Comparison of ENCODE assay signal across 10 cellular contexts in the genomic region with DNA sequence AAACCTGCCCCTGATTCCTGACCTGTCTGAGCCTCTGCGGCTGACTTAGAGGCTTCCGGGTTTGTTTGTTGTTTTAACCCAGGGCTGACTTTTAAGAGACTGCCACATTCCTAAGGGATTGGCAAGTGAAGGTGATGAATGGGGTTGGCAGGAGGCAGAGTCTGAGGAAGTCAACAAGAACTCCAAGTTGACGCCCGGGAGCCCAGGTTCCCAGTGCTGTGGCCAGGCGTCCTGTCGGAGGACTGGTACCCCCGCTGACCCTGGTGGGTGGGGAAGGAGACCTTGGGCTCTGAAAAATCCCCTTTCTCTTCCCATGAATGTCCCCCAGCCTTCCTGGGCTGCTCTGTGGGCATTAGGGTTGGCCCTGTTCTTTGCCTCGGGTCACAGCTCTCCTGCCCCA. TPM values are rescaled to one million over a fixed set of nuclear protein-coding genes. Genes with fewer than 3 reads are reported as not detected.
DNase-seq lines count a peak whose midpoint lies in the region; ATAC-seq and TF ChIP-seq lines count a peak whose summit lies in the region.
"Had no signal": no experiment of that assay in that cellular context is flagged by ENCODE, and none has a peak within 500 bp of the region (broad histone marks: within the 10 kb centered on the region; RNA-seq: fewer than 3 reads in every experiment).

No MANE protein-coding gene starts in this region.

- peaks cover 3% of the 10 kb centered on the region for H3K4me1 ChIP-seq in psoas muscle

- peaks cover 4% of the 10 kb centered on the region for H3K9me3 Mint-ChIP-seq in glutamatergic neuron (ENCODE audit: unreplicated experiment)

- peak; percentile 90 for DNase-seq in ELR (ENCODE audit: low read depth)
- DNase-seq in RWPE1 (ENCODE audit: low spot score): peak; percentile 89
- peak; percentile 74 for DNase-seq in fibroblast of mammary gland (ENCODE audit: low read depth)
- DNase-seq in psoas muscle: peak in 1 of 2 donors; percentile 48
- DNase-seq in NCI-H128 (lab: John Stamatoyannopoulos, UW; ENCODE audit: unreplicated experiment): no peak
- DNase-seq in activated T-cell treated with anti-CD3 and anti-CD28 coated beads, Interleukin-2, amount 50 U/mL, for 48 hours: no peak
- no peak for DNase-seq in glutamatergic neuron
- DNase-seq: activated naive CD8-positive, alpha-beta T cell treated with anti-CD3 and anti-CD28 coated beads, Interleukin-2, amount 10 ng/mL, durations not matched to agents 7 days and 5 days had no signal

- intact Hi-C loops in psoas muscle (cut with DNase I): no loop called here

- no peak overlapping the region for H3K27ac Mint-ChIP-seq in glutamatergic neuron (ENCODE audit: unreplicated experiment)
- H3K27ac Mint-ChIP-seq: activated naive CD8-positive, alpha-beta T cell treated with anti-CD3 and anti-CD28 coated beads, Interleukin-2, amount 10 ng/mL, durations not matched to agents 7 days and 5 days; T-helper 1 cell treated with Interleukin-12 subunit alpha and Interleukin-12 subunit beta and Interleukin-4 antibody, amounts not matched to agents 30 μg/mL and 1 μg/mL, for 36 hours had no signal

- H3K27ac ChIP-seq in RWPE1: peak overlapping the region; percentile 55
- H3K27ac ChIP-seq in psoas muscle: no peak overlapping the region

- H3K36me3 ChIP-seq in psoas muscle (ENCODE audit: insufficient read depth in 1 of 2, low read depth in 1 of 2): no peaks in the 10 kb centered on the region

- TF ChIP-seq CTCF in RWPE1 (conservative IDR thresholded peaks at IDR 0.05; ENCODE audit: low read depth) (no peak), fibroblast of mammary gland (conservative IDR thresholded peaks at IDR 0.05; ENCODE audit: control insufficient read depth, insufficient read depth, low read depth, low read length) (no peak), psoas muscle (IDR thresholded peaks at IDR 0.05) (no peak), glutamatergic neuron (IDR thresholded peaks at IDR 0.05; ENCODE audit: partially characterized antibody, unreplicated experiment) (no peak)

- no peaks in the 10 kb centered on the region for H3K27me3 ChIP-seq in psoas muscle (ENCODE audit: insufficient read depth in 3 of 3, low read length in 2 of 3)

- no peaks in the 10 kb centered on the region for H3K9me3 ChIP-seq in psoas muscle

- H3K36me3 Mint-ChIP-seq in glutamatergic neuron (ENCODE audit: unreplicated experiment): peaks cover 10% of the 10 kb centered on the region

- CTCF ChIA-PET in RWPE1 (lab: Yijun Ruan, JAX): interaction anchor here (0.7 to 11.7 kb wide), 2 partner anchors 143 to 197 kb away, joined by 3 to 239 read pairs; a partner anchor contains a TSS

- 54 to 66% (median 54%) methylated on average over 8 of the region's 8 CpGs for WGBS in psoas muscle, 3 donors

- H3K4me3 Mint-ChIP-seq in glutamatergic neuron (ENCODE audit: unreplicated experiment): no peak overlapping the region
- H3K4me3 Mint-ChIP-seq: activated naive CD8-positive, alpha-beta T cell treated with anti-CD3 and anti-CD28 coated beads, Interleukin-2, amount 10 ng/mL, durations not matched to agents 7 days and 5 days; T-helper 1 cell treated with Interleukin-12 subunit alpha and Interleukin-12 subunit beta and Interleukin-4 antibody, amounts not matched to agents 30 μg/mL and 1 μg/mL, for 36 hours had no signal

- POLR2A ChIA-PET in RWPE1 (lab: Yijun Ruan, JAX; ENCODE audit: low non-redundant PET): no interaction called here

- H3K27me3 Mint-ChIP-seq in glutamatergic neuron (ENCODE audit: unreplicated experiment): peaks cover 4% of the 10 kb centered on the region
- H3K27me3 Mint-ChIP-seq: activated naive CD8-positive, alpha-beta T cell treated with anti-CD3 and anti-CD28 coated beads, Interleukin-2, amount 10 ng/mL, durations not matched to agents 7 days and 5 days had no signal

- no peaks in the 10 kb centered on the region for H3K4me1 Mint-ChIP-seq in glutamatergic neuron (ENCODE audit: low read depth, unreplicated experiment)

- ATAC-seq in psoas muscle (peak in 3 of 4 donors; percentile 49 to 72 (median 67)), HG02763 (IDR thresholded peaks at IDR 0.05; ENCODE audit: unreplicated experiment) (no peak)

- no peak overlapping the region for H3K4me3 ChIP-seq in fibroblast of mammary gland (ENCODE audit: control insufficient read depth, low read depth, low read length)
- no peak overlapping the region for H3K4me3 ChIP-seq in psoas muscle

RNA-seq across cellular contexts. Expression of a gene that starts 19.7 kb away (rescaled TPM):
- total RNA-seq in psoas muscle (under 1 TPM in 1 of 4 donors, not detected in 3; 0.64 TPM), glutamatergic neuron (ENCODE audit: unreplicated experiment) (not detected)
- under 1 TPM in 2 of 3 donors, not detected in 1; 0.03 to 0.57 TPM for polyA plus RNA-seq in psoas muscle
- total RNA-seq: activated naive CD8-positive, alpha-beta T cell treated with anti-CD3 and anti-CD28 coated beads, Interleukin-2, amount 10 ng/mL, durations not matched to agents 7 days and 5 days had no signal

RNA-seq across cellular contexts. Expression of a gene that starts 42.6 kb away (rescaled TPM):
- total RNA-seq in psoas muscle (10 to 100 TPM; 10.1 to 49.4 (median 25.4) TPM), glutamatergic neuron (ENCODE audit: unreplicated experiment) (8.3 TPM)
- polyA plus RNA-seq in psoas muscle: 10 to 100 TPM; 39.8 to 79.8 (median 42.3) TPM

Comparison
In these comparisons a context has a peak if more than half of its experiments do, and no peak if none do; other contexts are left out.
1. DNase-seq: peak in ELR (single experiment), RWPE1 (single experiment) and fibroblast of mammary gland (single experiment); none in NCI-H128 (single experiment), activated T-cell treated with anti-CD3 and anti-CD28 coated beads, Interleukin-2, amount 50 U/mL, for 48 hours (0 of 2) and glutamatergic neuron (single experiment).